Comparison of ENCODE assay signal across 20 cellular contexts in genomic region chr12:11664101-11664500, GRCh38. TPM values are rescaled to one million over a fixed set of nuclear protein-coding genes. Genes with fewer than 3 reads are reported as not detected.
DNase-seq lines count a peak whose midpoint lies in the region; ATAC-seq and TF ChIP-seq lines count a peak whose summit lies in the region.
"Had no signal": no experiment of that assay in that cellular context is flagged by ENCODE, and none has a peak within 500 bp of the region (broad histone marks: within the 10 kb centered on the region; RNA-seq: fewer than 3 reads in every experiment).

No MANE protein-coding gene starts in this region.

- H3K4me1 Mint-ChIP-seq in endothelial cell (ENCODE audit: unreplicated experiment), result peaks cover 68% of the 10 kb centered on the region

- no peaks in the 10 kb centered on the region for H3K9me3 Mint-ChIP-seq in endothelial cell (ENCODE audit: unreplicated experiment)
- H3K9me3 Mint-ChIP-seq: CD4-positive, alpha-beta T cell had no signal

- 76 to 87% (median 82%) methylated on average over 3 of the region's 3 CpGs for WGBS in heart left ventricle, 4 donors
- 30 to 37% (median 31%) methylated on average over 3 of the region's 3 CpGs for WGBS in psoas muscle, 3 donors

- H3K36me3 Mint-ChIP-seq in endothelial cell (ENCODE audit: low read depth, unreplicated experiment), result peaks cover 52% of the 10 kb centered on the region

- DNase-seq in heart left ventricle (no peak), left cardiac atrium (no peak), endothelial cell (ENCODE audit: low spot score) (no peak), psoas muscle (no peak), tibial artery (no peak), COLO829 (ENCODE audit: low spot score) (no peak), Peyer's patch (no peak)
- DNase-seq: CD4-positive, alpha-beta T cell; DMS153; EL; GOT3; IMR-90; MG63; NCI-H1092; NCI-H1436 treated with DMSO at 0.1 percent for 48 hours; NCI-H2029; NCI-H2171; NCI-H446; SHP77 treated with DMSO at 0.1 percent for 48 hours had no signal

- H3K36me3 ChIP-seq in heart left ventricle (peaks cover 0 to 21% (median 0%) of the 10 kb centered on the region in 9 donors), psoas muscle (ENCODE audit: insufficient read depth in 1 of 2, low read depth in 1 of 2) (no peaks in the 10 kb centered on the region), tibial artery (no peaks in the 10 kb centered on the region), Peyer's patch (no peaks in the 10 kb centered on the region)
- H3K36me3 ChIP-seq: MG63 had no signal

- no peaks in the 10 kb centered on the region for H3K9me3 ChIP-seq in heart left ventricle
- no peaks in the 10 kb centered on the region for H3K9me3 ChIP-seq in psoas muscle
- H3K9me3 ChIP-seq in tibial artery, result no peaks in the 10 kb centered on the region
- H3K9me3 ChIP-seq in Peyer's patch, result no peaks in the 10 kb centered on the region
- H3K9me3 ChIP-seq: MG63 had no signal

- peak overlapping the region; percentile 26 to 90 (median 74) for H3K27ac ChIP-seq in heart left ventricle
- peak overlapping the region; percentile 74 for H3K27ac ChIP-seq in psoas muscle
- peak overlapping the region; percentile 69 to 95 for H3K27ac ChIP-seq in tibial artery
- H3K27ac ChIP-seq in Peyer's patch, result no peak overlapping the region

- TF ChIP-seq CTCF in heart left ventricle (IDR thresholded peaks at IDR 0.05) (no peak), endothelial cell (IDR thresholded peaks at IDR 0.05; ENCODE audit: unreplicated experiment) (no peak), psoas muscle (IDR thresholded peaks at IDR 0.05) (no peak), tibial artery (IDR thresholded peaks at IDR 0.05) (no peak), Peyer's patch (IDR thresholded peaks at IDR 0.05) (no peak)

- intact Hi-C loops in heart left ventricle (cut with DNase I), result loop anchor here in 4 of 10 donors (5.0 kb wide), 3 partner anchors 43 to 133 kb away; no protein-coding TSS in a partner anchor
- intact Hi-C loops in left cardiac atrium (cut with DNase I), result no loop called here
- intact Hi-C loops in psoas muscle (cut with DNase I), result no loop called here
- intact Hi-C loops in tibial artery (cut with DNase I; ENCODE audit: low total_unique reads), result no loop called here

- ATAC-seq in heart left ventricle (no peak), left cardiac atrium (no peak), psoas muscle (peak in 2 of 4 donors; percentile 40 to 65)
- ATAC-seq: HCT116 had no signal

- no peaks in the 10 kb centered on the region for H3K27me3 ChIP-seq in heart left ventricle
- no peaks in the 10 kb centered on the region for H3K27me3 ChIP-seq in psoas muscle (ENCODE audit: insufficient read depth in 3 of 3, low read length in 2 of 3)
- H3K27me3 ChIP-seq in tibial artery, result no peaks in the 10 kb centered on the region
- H3K27me3 ChIP-seq in Peyer's patch, result no peaks in the 10 kb centered on the region
- H3K27me3 ChIP-seq: MG63 had no signal

- H3K27ac Mint-ChIP-seq in endothelial cell (ENCODE audit: unreplicated experiment), result no peak overlapping the region
- H3K27ac Mint-ChIP-seq: CD4-positive, alpha-beta T cell had no signal

- H3K4me3 ChIP-seq in heart left ventricle (no peak overlapping the region), psoas muscle (no peak overlapping the region), tibial artery (no peak overlapping the region), Peyer's patch (no peak overlapping the region)
- H3K4me3 ChIP-seq: MG63 had no signal

- H3K4me1 ChIP-seq in heart left ventricle (peaks cover 0 to 88% (median 49%) of the 10 kb centered on the region in 12 donors), psoas muscle (peaks cover 49% of the 10 kb centered on the region), tibial artery (peaks cover 0 to 93% (median 52%) of the 10 kb centered on the region in 4 donors), Peyer's patch (peaks cover 0 to 29% (median 0%) of the 10 kb centered on the region in 4 donors)

- peak overlapping the region; percentile 65 for H3K4me3 Mint-ChIP-seq in endothelial cell (ENCODE audit: unreplicated experiment)
- H3K4me3 Mint-ChIP-seq: CD4-positive, alpha-beta T cell had no signal

- peaks cover 3% of the 10 kb centered on the region for H3K27me3 Mint-ChIP-seq in endothelial cell (ENCODE audit: unreplicated experiment)
- H3K27me3 Mint-ChIP-seq: CD4-positive, alpha-beta T cell had no signal

- no peak for TF ChIP-seq POLR2A in heart left ventricle (IDR thresholded peaks at IDR 0.05)
- TF ChIP-seq POLR2A in Peyer's patch (IDR thresholded peaks at IDR 0.05), result no peak

RNA-seq across cellular contexts. Expression of gene ETV6, which starts 14.6 kb away (rescaled TPM):
- total RNA-seq in heart left ventricle, result 10 to 100 TPM in 8 of 9 donors, 1 to 10 TPM in 1; 7.1 to 37.3 (median 14.4) TPM
- 1 to 10 TPM; 3.9 to 4.3 TPM for polyA plus RNA-seq in heart left ventricle
- total RNA-seq in left cardiac atrium, result 10 to 100 TPM; 12.1 to 20.2 TPM
- 98.7 TPM for total RNA-seq in endothelial cell (ENCODE audit: unreplicated experiment)
- 10 to 100 TPM in 2 of 4 donors, 1 to 10 TPM in 2; 4.5 to 22.9 (median 11.1) TPM for total RNA-seq in psoas muscle
- 1 to 10 TPM; 2.8 to 4.9 (median 3.5) TPM for polyA plus RNA-seq in psoas muscle
- 10 to 100 TPM; 35.4 to 49.5 (median 42.2) TPM for total RNA-seq in Peyer's patch

Comparison
In these comparisons a context has a peak if more than half of its experiments do, and no peak if none do; other contexts are left out.
1. H3K27ac ChIP-seq: peak in heart left ventricle (12 of 12), psoas muscle (single experiment) and tibial artery (2 of 2); none in Peyer's patch (0 of 4).